Comparison of ENCODE assay signal across 16 cellular contexts in the genomic region with DNA sequence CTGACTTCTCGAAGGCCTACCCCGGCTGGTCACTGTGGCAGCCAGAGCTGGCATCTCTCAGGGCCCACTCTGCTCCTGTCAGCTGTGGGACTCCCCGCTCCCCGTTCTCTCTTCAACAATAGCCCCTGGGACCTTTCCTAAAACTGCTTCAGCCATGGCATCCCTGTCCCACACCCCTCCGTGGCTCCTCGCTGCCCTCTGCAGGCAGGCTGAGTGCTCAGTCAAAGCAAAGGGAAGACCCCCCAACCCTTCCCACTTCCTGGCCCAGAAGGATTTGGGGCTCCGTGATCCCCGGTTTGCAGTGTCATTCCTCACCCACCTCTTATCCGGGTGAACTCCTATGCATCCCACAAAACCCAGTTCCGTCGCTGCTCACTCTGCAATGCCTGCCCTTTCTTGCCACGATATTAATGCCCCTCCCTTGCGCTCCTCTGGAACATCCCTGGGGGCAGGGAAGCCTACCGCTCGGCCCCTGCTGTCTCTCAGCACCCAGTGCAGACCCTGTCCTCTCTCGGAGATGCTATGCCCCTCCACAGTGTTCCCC. TPM values are rescaled to one million over a fixed set of nuclear protein-coding genes. Genes with fewer than 3 reads are reported as not detected.
DNase-seq lines count a peak whose midpoint lies in the region; ATAC-seq and TF ChIP-seq lines count a peak whose summit lies in the region.
"Had no signal": no experiment of that assay in that cellular context is flagged by ENCODE, and none has a peak within 500 bp of the region (broad histone marks: within the 10 kb centered on the region; RNA-seq: fewer than 3 reads in every experiment).

No MANE protein-coding gene starts in this region.

- POLR2A ChIA-PET in MCF 10A (lab: Yijun Ruan, JAX), result interaction anchor here (0.7 kb wide), 1 partner anchor 86 kb away, joined by 3 read pairs; no protein-coding TSS in a partner anchor

- no peak overlapping the region for H2AFZ ChIP-seq in OCI-LY3 (ENCODE audit: low read depth, low read length)

- H3K27ac ChIP-seq in breast epithelium (no peak overlapping the region), OCI-LY3 (ENCODE audit: low read length) (no peak overlapping the region)
- H3K27ac ChIP-seq: esophagus squamous epithelium, SK-N-MC, thoracic aorta had no signal

- H3K4me1 ChIP-seq in breast epithelium (no peaks in the 10 kb centered on the region), OCI-LY3 (ENCODE audit: low read length) (no peaks in the 10 kb centered on the region)

- intact Hi-C loops in MCF 10A (cut with micrococcal nuclease), result no loop called here
- intact Hi-C loops in breast epithelium (cut with DNase I; ENCODE audit: low total_unique reads), result no loop called here
- intact Hi-C loops in posterior cingulate gyrus (cut with DNase I), result no loop called here

- no peak overlapping the region for H3K9ac ChIP-seq in OCI-LY3 (ENCODE audit: low read length)

- peaks cover 21% of the 10 kb centered on the region for H3K4me1 Mint-ChIP-seq in MCF 10A (ENCODE audit: insufficient read depth, unreplicated experiment)
- H3K4me1 Mint-ChIP-seq: B cell had no signal

- TF ChIP-seq CTCF in MCF 10A (IDR thresholded peaks at IDR 0.05; ENCODE audit: unreplicated experiment) (peak; percentile 42), breast epithelium (IDR thresholded peaks at IDR 0.05) (no peak), OCI-LY3 (IDR thresholded peaks at IDR 0.05; ENCODE audit: low read depth, low read length) (peak; percentile 44), epithelial cell of esophagus (IDR thresholded peaks at IDR 0.05; ENCODE audit: insufficient read depth, low read depth, low read length, missing control alignments) (peak; percentile 38)

- TF ChIP-seq POLR2A in breast epithelium (IDR thresholded peaks at IDR 0.05), result no peak

- H3K9me3 Mint-ChIP-seq in MCF 10A (ENCODE audit: unreplicated experiment), result no peaks in the 10 kb centered on the region

- H3K27me3 Mint-ChIP-seq in MCF 10A (ENCODE audit: insufficient read depth, unreplicated experiment), result no peaks in the 10 kb centered on the region
- H3K27me3 Mint-ChIP-seq: B cell had no signal

- no peak overlapping the region for H3K4me2 ChIP-seq in OCI-LY3 (ENCODE audit: low read length)

- no peaks in the 10 kb centered on the region for H4K20me1 ChIP-seq in OCI-LY3 (ENCODE audit: insufficient read depth, low read length)

- CTCF ChIA-PET in MCF 10A (lab: Yijun Ruan, JAX), result interaction anchor here (0.7 to 1.6 kb wide), 2 partner anchors 13 to 21 kb away, joined by 5 to 11 read pairs; no protein-coding TSS in a partner anchor

- BruUV-seq in MCF 10A (replicated peaks; lab: Mats Ljungman, UMichigan), result no TSS peak

- H3K27ac Mint-ChIP-seq in MCF 10A (ENCODE audit: low read depth, unreplicated experiment), result no peak overlapping the region
- H3K27ac Mint-ChIP-seq: B cell had no signal

- no peak overlapping the region for H3K4me3 ChIP-seq in breast epithelium
- no peak overlapping the region for H3K4me3 ChIP-seq in OCI-LY3 (ENCODE audit: low read length)
- H3K4me3 ChIP-seq in epithelial cell of esophagus (ENCODE audit: low read length), result no peak overlapping the region
- H3K4me3 ChIP-seq: esophagus squamous epithelium, SK-N-MC, thoracic aorta had no signal

- H3K36me3 ChIP-seq in breast epithelium (no peaks in the 10 kb centered on the region), OCI-LY3 (replicated peaks; ENCODE audit: low read depth, low read length) (no peaks in the 10 kb centered on the region)
- H3K36me3 ChIP-seq: esophagus squamous epithelium, thoracic aorta had no signal

- H3K79me2 ChIP-seq in OCI-LY3 (ENCODE audit: low read length), result no peaks in the 10 kb centered on the region

- H3K27me3 ChIP-seq in breast epithelium (peaks cover 0 to 17% of the 10 kb centered on the region in 2 donors), OCI-LY3 (ENCODE audit: low read depth, low read length) (no peaks in the 10 kb centered on the region)

- no peak for ATAC-seq in HG03280 (IDR thresholded peaks at IDR 0.05; ENCODE audit: unreplicated experiment)
- ATAC-seq: left colon had no signal

- H3K9me3 ChIP-seq in breast epithelium, result no peaks in the 10 kb centered on the region
- no peaks in the 10 kb centered on the region for H3K9me3 ChIP-seq in OCI-LY3 (ENCODE audit: insufficient read depth, low read length)
- H3K9me3 ChIP-seq: esophagus squamous epithelium, thoracic aorta had no signal

- no peak for DNase-seq in MCF 10A (ENCODE audit: unreplicated experiment)
- DNase-seq in breast epithelium (ENCODE audit: low spot score in 2 of 2), result no peak
- peak; percentile 14 for DNase-seq in epithelial cell of esophagus (ENCODE audit: low read depth)
- DNase-seq in stimulated activated CD8-positive, alpha-beta memory T cell treated with anti-CD3 and anti-CD28 coated beads, Interleukin-4, amount 100 ng/mL, for 48 hours, result peak; percentile 52
- no peak for DNase-seq in NCI-H2227 (lab: John Stamatoyannopoulos, UW; ENCODE audit: unreplicated experiment)
- no peak for DNase-seq in posterior cingulate gyrus
- DNase-seq: activated CD8-positive, alpha-beta memory T cell treated with anti-CD3 and anti-CD28 coated beads, Interleukin-2, amount 50 U/mL, for 4 hours; aorta; esophagus squamous epithelium; left colon; occipital lobe had no signal

- no peak overlapping the region for H3K4me3 Mint-ChIP-seq in MCF 10A (ENCODE audit: unreplicated experiment)
- H3K4me3 Mint-ChIP-seq: B cell had no signal

- no peaks in the 10 kb centered on the region for H3K36me3 Mint-ChIP-seq in MCF 10A (ENCODE audit: insufficient read depth, unreplicated experiment)

RNA-seq across cellular contexts. Expression of gene TH, which starts 1.6 kb away (rescaled TPM):
- total RNA-seq in MCF 10A (2022) (0.20 and 1.1 TPM in 2 replicates), breast epithelium (not detected)
- total RNA-seq: B cell, left colon, occipital lobe, thoracic aorta had no signal

RNA-seq across cellular contexts. Expression of gene INS, which starts 12.2 kb away (rescaled TPM):
- not detected in 2 replicates for total RNA-seq in MCF 10A (2022)
- total RNA-seq in breast epithelium, result not detected
- total RNA-seq: B cell, esophagus squamous epithelium, occipital lobe, thoracic aorta had no signal

RNA-seq across cellular contexts. Expression of gene IGF2, which starts 34.0 kb away (rescaled TPM):
- total RNA-seq in MCF 10A (2022), result 0.29 and 0.35 TPM in 2 replicates
- 10 to 100 TPM; 13.6 to 65.7 (median 65.2) TPM for total RNA-seq in breast epithelium
- total RNA-seq: B cell had no signal

Comparison
In these comparisons a context has a peak if more than half of its experiments do, and no peak if none do; other contexts are left out.
1. CTCF ChIP-seq: peak in MCF 10A (single experiment), OCI-LY3 (single experiment) and epithelial cell of esophagus (single experiment); none in breast epithelium (0 of 3).
2. RNA of gene IGF2, which starts 34.0 kb away (total RNA-seq): 13.6 to 65.7 TPM in breast epithelium; 0.29 to 0.35 TPM in MCF 10A; every median in the first group is over 10 times any median in the second.
3. DNase-seq: peak in epithelial cell of esophagus (single experiment) and stimulated activated CD8-positive, alpha-beta memory T cell treated with anti-CD3 and anti-CD28 coated beads, Interleukin-4, amount 100 ng/mL, for 48 hours (single experiment); none in MCF 10A (single experiment), breast epithelium (0 of 2), NCI-H2227 (single experiment) and posterior cingulate gyrus (0 of 10).